8 cellular contexts compared by ENCODE assay signal in genomic region chr6:131063764-131064272, GRCh38. TPM values are rescaled to one million over a fixed set of nuclear protein-coding genes. Genes with fewer than 3 reads are reported as not detected.
A peak's percentile ranks its signal among the peaks of the same experiment; 100 is the strongest.
DNase-seq lines count a peak whose midpoint lies in the region; FAIRE-seq and TF ChIP-seq lines count a peak whose summit lies in the region.

No MANE protein-coding gene starts in this region.

- H3K4me1 ChIP-seq in Karpas-422 (ENCODE audit: low read length) (peaks cover 10% of the 10 kb centered on the region), endocrine pancreas (ENCODE audit: control insufficient read depth, insufficient read depth, low read length) (peaks cover 10% of the 10 kb centered on the region), parathyroid adenoma (no peaks in the 10 kb centered on the region)

- CTCF ChIA-PET in activated naive CD4-positive, alpha-beta T cell treated with anti-CD3 and anti-CD28 coated beads for 36 hours (lab: Charles Lee), result interaction anchor here (0.5 kb wide), 1 partner anchor 31 kb away, joined by 3 read pairs; no protein-coding TSS in a partner anchor

- no peak for FAIRE-seq in D721Med (lab: Jason Lieb, UNC)

- no peaks in the 10 kb centered on the region for H3K36me3 Mint-ChIP-seq in activated naive CD4-positive, alpha-beta T cell treated with anti-CD3 and anti-CD28 coated beads for 36 hours (ENCODE audit: low read depth)

- no peaks in the 10 kb centered on the region for H3K9me3 Mint-ChIP-seq in activated naive CD4-positive, alpha-beta T cell treated with anti-CD3 and anti-CD28 coated beads for 36 hours

- peak overlapping the region; percentile 68 for H3K4me3 ChIP-seq in Karpas-422 (ENCODE audit: low read length)
- peak overlapping the region; percentile 86 for H3K4me3 ChIP-seq in endocrine pancreas (ENCODE audit: control insufficient read depth, insufficient read depth, low read length)
- H3K4me3 ChIP-seq in parathyroid adenoma (ENCODE audit: low read depth, low read length), result peak overlapping the region; percentile 70

- H3K27ac Mint-ChIP-seq in activated naive CD4-positive, alpha-beta T cell treated with anti-CD3 and anti-CD28 coated beads for 36 hours, result no peak overlapping the region

- H3K9me3 ChIP-seq in Karpas-422 (ENCODE audit: low read length) (no peaks in the 10 kb centered on the region), endocrine pancreas (ENCODE audit: control insufficient read depth, low read length) (no peaks in the 10 kb centered on the region), parathyroid adenoma (ENCODE audit: control insufficient read depth, low read length) (no peaks in the 10 kb centered on the region)

- intact Hi-C loops in activated naive CD4-positive, alpha-beta T cell treated with anti-CD3 and anti-CD28 coated beads for 36 hours (cut with micrococcal nuclease), result loop anchor here (2.0 to 5.0 kb wide), 8 partner anchors 71 to 1748 kb away; partner anchors contain the start of genes AKAP7, MED23 and RPS12

- no peaks in the 10 kb centered on the region for H3K79me2 ChIP-seq in Karpas-422 (ENCODE audit: low read length)
- no peaks in the 10 kb centered on the region for H3K79me2 ChIP-seq in parathyroid adenoma

- H3K36me3 ChIP-seq in Karpas-422 (ENCODE audit: insufficient read depth, low read length), result no peaks in the 10 kb centered on the region
- H3K36me3 ChIP-seq in endocrine pancreas (ENCODE audit: control insufficient read depth, insufficient read depth, low read length), result no peaks in the 10 kb centered on the region
- no peaks in the 10 kb centered on the region for H3K36me3 ChIP-seq in parathyroid adenoma (ENCODE audit: control insufficient read depth, insufficient read depth, low read length)

- H3K9ac ChIP-seq in Karpas-422 (ENCODE audit: low read length), result peak overlapping the region; percentile 60; the same call in 1 of the 2 replicates
- H3K9ac ChIP-seq in endocrine pancreas (ENCODE audit: control insufficient read depth, insufficient read depth, low read length), result peak overlapping the region; percentile 69
- no peak overlapping the region for H3K9ac ChIP-seq in parathyroid adenoma

- peak overlapping the region; percentile 80 for H3K4me3 Mint-ChIP-seq in activated naive CD4-positive, alpha-beta T cell treated with anti-CD3 and anti-CD28 coated beads for 36 hours

- no peaks in the 10 kb centered on the region for H3K9me2 ChIP-seq in Karpas-422 (replicated peaks; ENCODE audit: insufficient read depth, low read length)

- H3K4me2 ChIP-seq in Karpas-422 (ENCODE audit: low read depth, low read length, poor library complexity, severe bottlenecking), result peak overlapping the region; percentile 72
- peak overlapping the region; percentile 83 for H3K4me2 ChIP-seq in parathyroid adenoma (ENCODE audit: low read length)

- H3K4me1 Mint-ChIP-seq in activated naive CD4-positive, alpha-beta T cell treated with anti-CD3 and anti-CD28 coated beads for 36 hours (ENCODE audit: low read depth), result peaks cover 22% of the 10 kb centered on the region

- no peak overlapping the region for H2AFZ ChIP-seq in Karpas-422 (ENCODE audit: low read length)
- H2AFZ ChIP-seq in parathyroid adenoma, result peak overlapping the region; percentile 98

- H3K27me3 ChIP-seq in Karpas-422 (ENCODE audit: low read length) (no peaks in the 10 kb centered on the region), endocrine pancreas (ENCODE audit: control insufficient read depth, insufficient read depth, low read length) (no peaks in the 10 kb centered on the region), parathyroid adenoma (ENCODE audit: control insufficient read depth, insufficient read depth, low read length) (no peaks in the 10 kb centered on the region)

- H4K20me1 ChIP-seq in Karpas-422 (ENCODE audit: insufficient read depth, low read depth, low read length), result no peaks in the 10 kb centered on the region

- H3K27me3 Mint-ChIP-seq in activated naive CD4-positive, alpha-beta T cell treated with anti-CD3 and anti-CD28 coated beads for 36 hours (ENCODE audit: low read depth), result peaks cover 2% of the 10 kb centered on the region

- TF ChIP-seq CTCF in parathyroid adenoma (IDR thresholded peaks at IDR 0.05) (no peak), D721Med (IDR thresholded peaks at IDR 0.05; ENCODE audit: insufficient read depth, missing control alignments) (no peak)

- DNase-seq in activated naive CD4-positive, alpha-beta T cell treated with anti-CD3 and anti-CD28 coated beads for 36 hours, result no peak
- no peak for DNase-seq in activated naive CD4-positive, alpha-beta T cell (lab: John Stamatoyannopoulos, UW)
- DNase-seq in Karpas-422, result peak; percentile 42
- no peak for DNase-seq in T-helper 9 cell
- DNase-seq in inferior parietal cortex (ENCODE audit: extremely low spot score), result no peak
- DNase-seq in D721Med (ENCODE audit: insufficient read length, low spot score), result no peak

- H3K27ac ChIP-seq in Karpas-422 (ENCODE audit: low read length) (no peak overlapping the region), parathyroid adenoma (peak overlapping the region; percentile 78)

RNA-seq across cellular contexts. Expression of gene EPB41L2, which starts 0.8 kb away (rescaled TPM):
- total RNA-seq in activated naive CD4-positive, alpha-beta T cell treated with anti-CD3 and anti-CD28 coated beads for 36 hours, result 10 to 100 TPM; 33.5 to 37.7 TPM
- 1.7 and 3.7 TPM in 2 replicates for total RNA-seq in Karpas-422 (2014; rRNA removed; shearing (Covaris generic); ENCODE audit: low replicate concordance)
